1 cellular context compared by ENCODE assay signal in genomic region chr6:118893095-118893881, GRCh38.
TF ChIP-seq lines count a peak whose summit lies in the region.

No MANE protein-coding gene starts in this region.

TF ChIP-seq in HepG2, 621 proteins besides CTCF, POLR2A, EP300 and RAD21 (continued from another document and continues in another):
- TF ChIP-seq, protein P1, sequence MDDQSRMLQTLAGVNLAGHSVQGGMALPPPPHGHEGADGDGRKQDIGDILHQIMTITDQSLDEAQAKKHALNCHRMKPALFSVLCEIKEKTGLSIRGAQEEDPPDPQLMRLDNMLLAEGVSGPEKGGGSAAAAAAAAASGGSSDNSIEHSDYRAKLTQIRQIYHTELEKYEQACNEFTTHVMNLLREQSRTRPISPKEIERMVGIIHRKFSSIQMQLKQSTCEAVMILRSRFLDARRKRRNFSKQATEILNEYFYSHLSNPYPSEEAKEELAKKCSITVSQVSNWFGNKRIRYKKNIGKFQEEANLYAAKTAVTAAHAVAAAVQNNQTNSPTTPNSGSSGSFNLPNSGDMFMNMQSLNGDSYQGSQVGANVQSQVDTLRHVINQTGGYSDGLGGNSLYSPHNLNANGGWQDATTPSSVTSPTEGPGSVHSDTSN (CRISPR knock-in tag; IDR thresholded peaks at IDR 0.05; ENCODE audit: borderline replicate concordance), result no peak
- no peak for TF ChIP-seq ZNF562 (CRISPR knock-in tag; IDR thresholded peaks at IDR 0.05; ENCODE audit: borderline replicate concordance)
- TF ChIP-seq HOXA5 (CRISPR knock-in tag; IDR thresholded peaks at IDR 0.05), result no peak
- TF ChIP-seq BHLHE40 (IDR thresholded peaks at IDR 0.05; ENCODE audit: low read length), result no peak
- peak; percentile 67; the same call in 1 of the 2 replicates for TF ChIP-seq ZNF44 (CRISPR knock-in tag; IDR thresholded peaks at IDR 0.05)
- TF ChIP-seq PCBP1 (IDR thresholded peaks at IDR 0.05; ENCODE audit: borderline replicate concordance, low read depth, low read length), result no peak
- TF ChIP-seq ETV6 (CRISPR knock-in tag; conservative IDR thresholded peaks at IDR 0.05), result 0 out of 2 replicates have a peak, but pooled peaks have one; percentile 8
- TF ChIP-seq ZGPAT (CRISPR knock-in tag; IDR thresholded peaks at IDR 0.05), result no peak; the same call in 1 of the 2 replicates
- no peak for TF ChIP-seq ZNF644 (CRISPR knock-in tag; IDR thresholded peaks at IDR 0.05; ENCODE audit: low read depth)
- no peak for TF ChIP-seq SCMH1 (CRISPR knock-in tag; IDR thresholded peaks at IDR 0.05; ENCODE audit: borderline replicate concordance)
- TF ChIP-seq EHMT2 (IDR thresholded peaks at IDR 0.05; ENCODE audit: borderline replicate concordance, low read depth, low read length), result 0 out of 2 replicates have a peak, but pooled peaks have one; percentile 25
- TF ChIP-seq, protein P2, sequence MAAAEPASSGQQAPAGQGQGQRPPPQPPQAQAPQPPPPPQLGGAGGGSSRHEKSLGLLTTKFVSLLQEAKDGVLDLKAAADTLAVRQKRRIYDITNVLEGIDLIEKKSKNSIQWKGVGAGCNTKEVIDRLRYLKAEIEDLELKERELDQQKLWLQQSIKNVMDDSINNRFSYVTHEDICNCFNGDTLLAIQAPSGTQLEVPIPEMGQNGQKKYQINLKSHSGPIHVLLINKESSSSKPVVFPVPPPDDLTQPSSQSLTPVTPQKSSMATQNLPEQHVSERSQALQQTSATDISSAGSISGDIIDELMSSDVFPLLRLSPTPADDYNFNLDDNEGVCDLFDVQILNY (CRISPR knock-in tag; conservative IDR thresholded peaks at IDR 0.05), result no peak
- TF ChIP-seq ZXDC (CRISPR knock-in tag; IDR thresholded peaks at IDR 0.05), result no peak
- TF ChIP-seq FLYWCH1 (CRISPR knock-in tag; IDR thresholded peaks at IDR 0.05), result no peak
- TF ChIP-seq, protein P3, sequence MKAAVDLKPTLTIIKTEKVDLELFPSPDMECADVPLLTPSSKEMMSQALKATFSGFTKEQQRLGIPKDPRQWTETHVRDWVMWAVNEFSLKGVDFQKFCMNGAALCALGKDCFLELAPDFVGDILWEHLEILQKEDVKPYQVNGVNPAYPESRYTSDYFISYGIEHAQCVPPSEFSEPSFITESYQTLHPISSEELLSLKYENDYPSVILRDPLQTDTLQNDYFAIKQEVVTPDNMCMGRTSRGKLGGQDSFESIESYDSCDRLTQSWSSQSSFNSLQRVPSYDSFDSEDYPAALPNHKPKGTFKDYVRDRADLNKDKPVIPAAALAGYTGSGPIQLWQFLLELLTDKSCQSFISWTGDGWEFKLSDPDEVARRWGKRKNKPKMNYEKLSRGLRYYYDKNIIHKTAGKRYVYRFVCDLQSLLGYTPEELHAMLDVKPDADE (CRISPR knock-in tag; IDR thresholded peaks at IDR 0.05), result no peak
- TF ChIP-seq KDM6A (CRISPR knock-in tag; IDR thresholded peaks at IDR 0.05; ENCODE audit: low read depth), result 0 out of 2 replicates have a peak, but pooled peaks have one; percentile 9
- no peak for TF ChIP-seq ZNF263 (CRISPR knock-in tag; IDR thresholded peaks at IDR 0.05)
- TF ChIP-seq NPAS2 (CRISPR knock-in tag; IDR thresholded peaks at IDR 0.05; ENCODE audit: borderline replicate concordance), result no peak
- 0 out of 2 replicates have a peak, but pooled peaks have one; percentile 36 for TF ChIP-seq NAIF1 (CRISPR knock-in tag; IDR thresholded peaks at IDR 0.05; ENCODE audit: borderline replicate concordance)
- TF ChIP-seq ZNF639 (CRISPR knock-in tag; conservative IDR thresholded peaks at IDR 0.05), result 0 out of 2 replicates have a peak, but pooled peaks have one; percentile 51
- no peak for TF ChIP-seq ZMAT5 (CRISPR knock-in tag; IDR thresholded peaks at IDR 0.05; ENCODE audit: borderline replicate concordance, low read depth)
- TF ChIP-seq KDM4B (CRISPR knock-in tag; IDR thresholded peaks at IDR 0.05), result no peak
- peak; percentile 56; the same call in 1 of the 2 replicates for TF ChIP-seq TOE1 (CRISPR knock-in tag; IDR thresholded peaks at IDR 0.05)
- TF ChIP-seq, protein P4, sequence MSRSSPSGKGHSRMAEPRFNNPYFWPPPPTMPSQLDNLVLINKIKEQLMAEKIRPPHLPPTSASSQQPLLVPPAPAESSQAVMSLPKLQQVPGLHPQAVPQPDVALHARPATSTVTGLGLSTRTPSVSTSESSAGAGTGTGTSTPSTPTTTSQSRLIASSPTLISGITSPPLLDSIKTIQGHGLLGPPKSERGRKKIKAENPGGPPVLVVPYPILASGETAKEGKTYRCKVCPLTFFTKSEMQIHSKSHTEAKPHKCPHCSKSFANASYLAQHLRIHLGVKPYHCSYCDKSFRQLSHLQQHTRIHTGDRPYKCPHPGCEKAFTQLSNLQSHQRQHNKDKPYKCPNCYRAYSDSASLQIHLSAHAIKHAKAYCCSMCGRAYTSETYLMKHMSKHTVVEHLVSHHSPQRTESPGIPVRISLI (CRISPR knock-in tag; IDR thresholded peaks at IDR 0.05; ENCODE audit: borderline replicate concordance), result peak; percentile 72
- TF ChIP-seq, protein P5, sequence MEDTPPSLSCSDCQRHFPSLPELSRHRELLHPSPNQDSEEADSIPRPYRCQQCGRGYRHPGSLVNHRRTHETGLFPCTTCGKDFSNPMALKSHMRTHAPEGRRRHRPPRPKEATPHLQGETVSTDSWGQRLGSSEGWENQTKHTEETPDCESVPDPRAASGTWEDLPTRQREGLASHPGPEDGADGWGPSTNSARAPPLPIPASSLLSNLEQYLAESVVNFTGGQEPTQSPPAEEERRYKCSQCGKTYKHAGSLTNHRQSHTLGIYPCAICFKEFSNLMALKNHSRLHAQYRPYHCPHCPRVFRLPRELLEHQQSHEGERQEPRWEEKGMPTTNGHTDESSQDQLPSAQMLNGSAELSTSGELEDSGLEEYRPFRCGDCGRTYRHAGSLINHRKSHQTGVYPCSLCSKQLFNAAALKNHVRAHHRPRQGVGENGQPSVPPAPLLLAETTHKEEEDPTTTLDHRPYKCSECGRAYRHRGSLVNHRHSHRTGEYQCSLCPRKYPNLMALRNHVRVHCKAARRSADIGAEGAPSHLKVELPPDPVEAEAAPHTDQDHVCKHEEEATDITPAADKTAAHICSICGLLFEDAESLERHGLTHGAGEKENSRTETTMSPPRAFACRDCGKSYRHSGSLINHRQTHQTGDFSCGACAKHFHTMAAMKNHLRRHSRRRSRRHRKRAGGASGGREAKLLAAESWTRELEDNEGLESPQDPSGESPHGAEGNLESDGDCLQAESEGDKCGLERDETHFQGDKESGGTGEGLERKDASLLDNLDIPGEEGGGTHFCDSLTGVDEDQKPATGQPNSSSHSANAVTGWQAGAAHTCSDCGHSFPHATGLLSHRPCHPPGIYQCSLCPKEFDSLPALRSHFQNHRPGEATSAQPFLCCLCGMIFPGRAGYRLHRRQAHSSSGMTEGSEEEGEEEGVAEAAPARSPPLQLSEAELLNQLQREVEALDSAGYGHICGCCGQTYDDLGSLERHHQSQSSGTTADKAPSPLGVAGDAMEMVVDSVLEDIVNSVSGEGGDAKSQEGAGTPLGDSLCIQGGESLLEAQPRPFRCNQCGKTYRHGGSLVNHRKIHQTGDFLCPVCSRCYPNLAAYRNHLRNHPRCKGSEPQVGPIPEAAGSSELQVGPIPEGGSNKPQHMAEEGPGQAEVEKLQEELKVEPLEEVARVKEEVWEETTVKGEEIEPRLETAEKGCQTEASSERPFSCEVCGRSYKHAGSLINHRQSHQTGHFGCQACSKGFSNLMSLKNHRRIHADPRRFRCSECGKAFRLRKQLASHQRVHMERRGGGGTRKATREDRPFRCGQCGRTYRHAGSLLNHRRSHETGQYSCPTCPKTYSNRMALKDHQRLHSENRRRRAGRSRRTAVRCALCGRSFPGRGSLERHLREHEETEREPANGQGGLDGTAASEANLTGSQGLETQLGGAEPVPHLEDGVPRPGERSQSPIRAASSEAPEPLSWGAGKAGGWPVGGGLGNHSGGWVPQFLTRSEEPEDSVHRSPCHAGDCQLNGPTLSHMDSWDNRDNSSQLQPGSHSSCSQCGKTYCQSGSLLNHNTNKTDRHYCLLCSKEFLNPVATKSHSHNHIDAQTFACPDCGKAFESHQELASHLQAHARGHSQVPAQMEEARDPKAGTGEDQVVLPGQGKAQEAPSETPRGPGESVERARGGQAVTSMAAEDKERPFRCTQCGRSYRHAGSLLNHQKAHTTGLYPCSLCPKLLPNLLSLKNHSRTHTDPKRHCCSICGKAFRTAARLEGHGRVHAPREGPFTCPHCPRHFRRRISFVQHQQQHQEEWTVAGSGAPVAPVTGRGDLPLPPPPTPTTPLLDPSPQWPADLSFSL (CRISPR knock-in tag; IDR thresholded peaks at IDR 0.05), result no peak
- TF ChIP-seq GATAD2A (CRISPR knock-in tag; IDR thresholded peaks at IDR 0.05), result no peak
- TF ChIP-seq ZBTB8A (CRISPR knock-in tag; IDR thresholded peaks at IDR 0.05; ENCODE audit: borderline replicate concordance, low read depth), result no peak
- TF ChIP-seq, protein P6, sequence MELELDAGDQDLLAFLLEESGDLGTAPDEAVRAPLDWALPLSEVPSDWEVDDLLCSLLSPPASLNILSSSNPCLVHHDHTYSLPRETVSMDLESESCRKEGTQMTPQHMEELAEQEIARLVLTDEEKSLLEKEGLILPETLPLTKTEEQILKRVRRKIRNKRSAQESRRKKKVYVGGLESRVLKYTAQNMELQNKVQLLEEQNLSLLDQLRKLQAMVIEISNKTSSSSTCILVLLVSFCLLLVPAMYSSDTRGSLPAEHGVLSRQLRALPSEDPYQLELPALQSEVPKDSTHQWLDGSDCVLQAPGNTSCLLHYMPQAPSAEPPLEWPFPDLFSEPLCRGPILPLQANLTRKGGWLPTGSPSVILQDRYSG (CRISPR knock-in tag; IDR thresholded peaks at IDR 0.05), result no peak
- TF ChIP-seq ZNF598 (CRISPR knock-in tag; IDR thresholded peaks at IDR 0.05; ENCODE audit: borderline replicate concordance), result no peak
- TF ChIP-seq, protein P7, sequence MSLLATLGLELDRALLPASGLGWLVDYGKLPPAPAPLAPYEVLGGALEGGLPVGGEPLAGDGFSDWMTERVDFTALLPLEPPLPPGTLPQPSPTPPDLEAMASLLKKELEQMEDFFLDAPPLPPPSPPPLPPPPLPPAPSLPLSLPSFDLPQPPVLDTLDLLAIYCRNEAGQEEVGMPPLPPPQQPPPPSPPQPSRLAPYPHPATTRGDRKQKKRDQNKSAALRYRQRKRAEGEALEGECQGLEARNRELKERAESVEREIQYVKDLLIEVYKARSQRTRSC (CRISPR knock-in tag; IDR thresholded peaks at IDR 0.05; ENCODE audit: low read depth), result 0 out of 2 replicates have a peak, but pooled peaks have one; percentile 6
- TF ChIP-seq HHEX (CRISPR knock-in tag; IDR thresholded peaks at IDR 0.05), result no peak
- no peak for TF ChIP-seq ZNF143 (CRISPR knock-in tag; IDR thresholded peaks at IDR 0.05)
- TF ChIP-seq CAMTA2 (CRISPR knock-in tag; IDR thresholded peaks at IDR 0.05; ENCODE audit: borderline replicate concordance), result no peak
- TF ChIP-seq GRHL1 (CRISPR knock-in tag; conservative IDR thresholded peaks at IDR 0.05), result no peak
- no peak for TF ChIP-seq SKI (IDR thresholded peaks at IDR 0.05; ENCODE audit: partially characterized antibody)
- no peak for TF ChIP-seq ZNF431 (CRISPR knock-in tag; IDR thresholded peaks at IDR 0.05; ENCODE audit: borderline replicate concordance, low read depth)
